ENCODE assay signal across 10 cellular contexts in the genomic region with DNA sequence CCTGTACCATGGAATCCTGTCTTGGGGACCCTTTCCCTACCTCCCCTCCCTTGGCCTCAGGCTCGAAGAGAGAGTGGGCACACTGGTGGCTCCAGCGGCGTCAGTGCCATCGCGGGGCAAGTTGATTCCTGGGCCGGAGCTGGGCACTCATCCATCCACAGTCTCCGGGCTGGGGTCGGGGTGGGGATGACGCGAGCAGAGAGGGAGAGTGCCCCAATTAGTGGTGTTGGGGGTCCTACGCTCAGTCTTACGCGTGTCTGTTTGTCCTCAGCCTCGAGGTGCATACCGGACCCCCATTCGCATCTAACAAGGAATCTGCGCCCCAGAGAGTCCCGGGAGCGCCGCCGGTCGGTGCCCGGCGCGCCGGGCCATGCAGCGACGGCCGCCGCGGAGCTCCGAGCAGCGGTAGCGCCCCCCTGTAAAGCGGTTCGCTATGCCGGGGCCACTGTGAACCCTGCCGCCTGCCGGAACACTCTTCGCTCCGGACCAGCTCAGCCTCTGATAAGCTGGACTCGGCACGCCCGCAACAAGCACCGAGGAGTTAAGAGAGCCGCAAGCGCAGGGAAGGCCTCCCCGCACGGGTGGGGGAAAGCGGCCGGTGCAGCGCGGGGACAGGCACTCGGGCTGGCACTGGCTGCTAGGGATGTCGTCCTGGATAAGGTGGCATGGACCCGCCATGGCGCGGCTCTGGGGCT. TPM values are rescaled to one million over a fixed set of nuclear protein-coding genes. Genes with fewer than 3 reads are reported as not detected.
DNase-seq lines count a peak whose midpoint lies in the region; ATAC-seq and TF ChIP-seq lines count a peak whose summit lies in the region.
"Had no signal": no experiment of that assay in that cellular context is flagged by ENCODE, and none has a peak within 500 bp of the region (broad histone marks: within the 10 kb centered on the region; RNA-seq: fewer than 3 reads in every experiment).

No MANE protein-coding gene starts in this region.

- H3K4me1 Mint-ChIP-seq in MCF 10A (ENCODE audit: insufficient read depth, unreplicated experiment): peaks cover 14% of the 10 kb centered on the region

- H3K27ac ChIP-seq in breast epithelium: peak overlapping the region; percentile 96 to 97
- H3K27ac ChIP-seq in ectodermal cell (ENCODE audit: insufficient read depth, low read depth, low read length, poor library complexity, severe bottlenecking): no peak overlapping the region
- H3K27ac ChIP-seq in mesodermal cell (ENCODE audit: low read depth, low read length, severe bottlenecking): no peak overlapping the region
- no peak overlapping the region for H3K27ac ChIP-seq in upper lobe of right lung

- no peaks in the 10 kb centered on the region for H3K36me3 Mint-ChIP-seq in MCF 10A (ENCODE audit: insufficient read depth, unreplicated experiment)
- H3K36me3 Mint-ChIP-seq in activated naive CD4-positive, alpha-beta T cell treated with anti-CD3 and anti-CD28 coated beads, Interleukin-2, amount 50 U/mL, for 72 hours: peaks cover 0 to 16% of the 10 kb centered on the region in 2 donors

- no peaks in the 10 kb centered on the region for H3K4me1 ChIP-seq in breast epithelium
- H3K4me1 ChIP-seq in ectodermal cell (ENCODE audit: control insufficient read depth, insufficient read depth, low read length): peaks cover 7% of the 10 kb centered on the region
- no peaks in the 10 kb centered on the region for H3K4me1 ChIP-seq in mesodermal cell (ENCODE audit: control insufficient read depth, insufficient read depth, low read length, poor library complexity, severe bottlenecking)
- peaks cover 17% of the 10 kb centered on the region for H3K4me1 ChIP-seq in upper lobe of right lung

- 1 to 2% methylated on average over 58 of the region's 58 CpGs for WGBS in ectodermal cell, 2 experiments
- WGBS in mesodermal cell (ENCODE audit: insufficient coverage in 2 of 2), 2 experiments: 1% methylated on average over 45 to 58 of the region's 58 CpGs

- H3K4me3 ChIP-seq in breast epithelium (peak overlapping the region; percentile 68 to 84 (median 69)), ectodermal cell (ENCODE audit: insufficient read depth, low read depth, low read length) (peak overlapping the region; percentile 38), mesodermal cell (ENCODE audit: extremely low read depth, insufficient read depth, low read length, poor library complexity, severe bottlenecking) (peak overlapping the region; percentile 40), upper lobe of right lung (peak overlapping the region; percentile 44)

- ATAC-seq in upper lobe of right lung (peak; percentile 17), GM18858 (IDR thresholded peaks at IDR 0.05; ENCODE audit: unreplicated experiment) (no peak)
- ATAC-seq in activated naive CD4-positive, alpha-beta T cell treated with anti-CD3 and anti-CD28 coated beads, Interleukin-2, amount 50 U/mL, for 72 hours: no peak
- ATAC-seq: activated CD8-positive, alpha-beta T cell treated with anti-CD3 and anti-CD28 coated beads for 36 hours had no signal

- no peak for TF ChIP-seq CTCF in breast epithelium (IDR thresholded peaks at IDR 0.05)
- TF ChIP-seq CTCF in MCF 10A (IDR thresholded peaks at IDR 0.05; ENCODE audit: unreplicated experiment): no peak
- no peak for TF ChIP-seq CTCF in upper lobe of right lung (IDR thresholded peaks at IDR 0.05)

- CTCF ChIA-PET in MCF 10A (lab: Yijun Ruan, JAX): interaction anchor here (0.6 kb wide), 2 partner anchors 28 to 150 kb away, joined by 3 to 4 read pairs; no protein-coding TSS in a partner anchor

- no peaks in the 10 kb centered on the region for H3K9me3 Mint-ChIP-seq in MCF 10A (ENCODE audit: unreplicated experiment)
- peaks cover 0 to 4% of the 10 kb centered on the region in 2 donors for H3K9me3 Mint-ChIP-seq in activated naive CD4-positive, alpha-beta T cell treated with anti-CD3 and anti-CD28 coated beads, Interleukin-2, amount 50 U/mL, for 72 hours
- H3K9me3 Mint-ChIP-seq: activated CD8-positive, alpha-beta T cell treated with anti-CD3 and anti-CD28 coated beads for 36 hours had no signal

- H3K27ac Mint-ChIP-seq in MCF 10A (ENCODE audit: low read depth, unreplicated experiment): no peak overlapping the region
- H3K27ac Mint-ChIP-seq in activated naive CD4-positive, alpha-beta T cell treated with anti-CD3 and anti-CD28 coated beads, Interleukin-2, amount 50 U/mL, for 72 hours: no peak overlapping the region
- H3K27ac Mint-ChIP-seq: activated CD8-positive, alpha-beta T cell treated with anti-CD3 and anti-CD28 coated beads for 36 hours had no signal

- H3K4me3 Mint-ChIP-seq in MCF 10A (ENCODE audit: unreplicated experiment): no peak overlapping the region
- H3K4me3 Mint-ChIP-seq: activated CD8-positive, alpha-beta T cell treated with anti-CD3 and anti-CD28 coated beads for 36 hours had no signal

- POLR2A ChIA-PET in MCF 10A (lab: Yijun Ruan, JAX): interaction anchor here (0.6 kb wide), 1 partner anchor 533 kb away, joined by 3 read pairs; no protein-coding TSS in a partner anchor

- BruUV-seq in MCF 10A (replicated peaks; lab: Mats Ljungman, UMichigan): no TSS peak

- H3K36me3 ChIP-seq in breast epithelium: no peaks in the 10 kb centered on the region
- no peaks in the 10 kb centered on the region for H3K36me3 ChIP-seq in ectodermal cell (ENCODE audit: control insufficient read depth, insufficient read depth, low read length)
- no peaks in the 10 kb centered on the region for H3K36me3 ChIP-seq in mesodermal cell (ENCODE audit: control insufficient read depth, insufficient read depth, low read length)
- no peaks in the 10 kb centered on the region for H3K36me3 ChIP-seq in upper lobe of right lung

- intact Hi-C loops in breast epithelium (cut with DNase I; ENCODE audit: low total_unique reads) (no loop called here), MCF 10A (cut with micrococcal nuclease) (no loop called here), upper lobe of right lung (cut with DNase I) (no loop called here)

- peaks cover 25% of the 10 kb centered on the region for H3K27me3 Mint-ChIP-seq in MCF 10A (ENCODE audit: insufficient read depth, unreplicated experiment)

- H3K27me3 ChIP-seq in breast epithelium (peaks cover 3 to 9% of the 10 kb centered on the region in 2 donors), ectodermal cell (ENCODE audit: control insufficient read depth, insufficient read depth, low read length, poor library complexity, severe bottlenecking) (peaks cover 70% of the 10 kb centered on the region), upper lobe of right lung (peaks cover 41% of the 10 kb centered on the region)

- TF ChIP-seq POLR2A in breast epithelium (IDR thresholded peaks at IDR 0.05): no peak

- DNase-seq in breast epithelium (ENCODE audit: low spot score in 2 of 2) (no peak), MCF 10A (ENCODE audit: unreplicated experiment) (no peak), upper lobe of right lung (no peak), MV-4-11 (lab: John Stamatoyannopoulos, UW) (no peak)
- no peak for DNase-seq in activated naive CD4-positive, alpha-beta T cell treated with anti-CD3 and anti-CD28 coated beads, Interleukin-2, amount 50 U/mL, for 72 hours (ENCODE audit: low spot score in 2 of 2)
- DNase-seq: DMS53 had no signal

- H3K9me3 ChIP-seq in breast epithelium: peaks cover 0 to 3% of the 10 kb centered on the region in 2 donors
- no peaks in the 10 kb centered on the region for H3K9me3 ChIP-seq in ectodermal cell (ENCODE audit: control insufficient read depth, low read length)
- H3K9me3 ChIP-seq in mesodermal cell (ENCODE audit: control insufficient read depth, low read length): no peaks in the 10 kb centered on the region
- no peaks in the 10 kb centered on the region for H3K9me3 ChIP-seq in upper lobe of right lung

RNA-seq across cellular contexts. Expression of gene NTRK2, which starts 0.7 kb away (rescaled TPM):
- total RNA-seq in breast epithelium: 100 to 1,000 TPM in 2 of 3 donors, 10 to 100 TPM in 1; 25.9 to 134 (median 112) TPM
- total RNA-seq in MCF 10A (2022): not detected in 2 replicates
- polyA plus RNA-seq in ectodermal cell (2013, experiment 1 of 4): 17.0 TPM
- polyA plus RNA-seq in ectodermal cell (2013, experiment 2 of 4): 9.9 TPM
- polyA plus RNA-seq in ectodermal cell (2013, experiment 3 of 4): 19.2 TPM
- polyA plus RNA-seq in ectodermal cell (2013, experiment 4 of 4): 20.3 TPM
- polyA plus RNA-seq in mesodermal cell (2013, experiment 1 of 2): 15.0 TPM
- polyA plus RNA-seq in mesodermal cell (2013, experiment 2 of 2): 13.3 TPM
- total RNA-seq in upper lobe of right lung: 0.98 TPM
- under 1 TPM; 0.16 to 0.21 TPM for total RNA-seq in activated naive CD4-positive, alpha-beta T cell treated with anti-CD3 and anti-CD28 coated beads, Interleukin-2, amount 50 U/mL, for 72 hours

Comparison
In these comparisons a context has a peak if more than half of its experiments do, and no peak if none do; other contexts are left out.
1. RNA of gene NTRK2, which starts 0.7 kb away (total RNA-seq): 25.9 to 134 TPM in breast epithelium; 0.98 TPM in upper lobe of right lung (single experiment), 0.16 to 0.21 TPM in activated naive CD4-positive, alpha-beta T cell treated with anti-CD3 and anti-CD28 coated beads, Interleukin-2, amount 50 U/mL, for 72 hours and not detected in MCF 10A; every median in the first group is over 10 times any median in the second.
2. H3K27ac ChIP-seq: peak in breast epithelium (2 of 2); none in ectodermal cell (single experiment), mesodermal cell (single experiment) and upper lobe of right lung (single experiment).
3. Peak in every context shown above with its lines, with median percentiles within 50 percentile points of each other: H3K4me3 ChIP-seq.